28 cellular contexts compared by ENCODE assay signal in the genomic region with DNA sequence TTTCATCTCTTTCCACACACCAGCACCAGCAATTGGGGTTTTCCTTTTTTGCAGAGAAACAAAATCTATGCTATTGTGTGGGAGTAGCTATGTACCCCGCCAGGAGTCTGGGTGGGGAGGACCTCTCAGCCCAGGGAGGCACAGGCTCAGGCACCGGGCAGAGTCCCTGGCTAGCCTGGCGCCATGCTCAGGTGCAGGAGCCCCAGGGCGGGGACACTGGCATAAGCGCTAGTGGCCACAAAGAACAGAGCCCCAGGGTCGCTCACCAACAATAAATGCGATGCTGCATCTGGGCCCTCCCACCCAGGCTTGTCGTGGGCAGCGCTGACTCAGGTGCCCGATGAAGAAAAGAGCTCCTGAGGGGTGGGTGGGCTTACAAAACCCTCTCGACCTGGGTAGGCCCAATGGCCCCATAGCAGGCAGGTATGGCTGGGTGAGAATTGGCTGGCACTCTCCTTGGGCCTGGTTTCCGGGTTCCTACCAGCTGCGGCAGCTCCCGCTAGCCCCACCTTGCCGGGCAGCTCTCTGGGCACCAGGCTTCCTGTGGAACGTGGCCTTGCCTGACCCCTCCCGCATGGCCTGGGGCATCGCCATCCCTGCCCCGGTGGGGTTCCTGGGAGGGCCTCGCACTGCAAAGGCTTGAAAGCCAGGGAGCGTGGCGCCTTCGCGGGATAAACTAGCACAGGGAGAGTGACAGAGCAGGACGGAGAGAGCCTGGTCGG. TPM values are rescaled to one million over a fixed set of nuclear protein-coding genes. Genes with fewer than 3 reads are reported as not detected.
A peak's percentile ranks its signal among the peaks of the same experiment; 100 is the strongest.
DNase-seq lines count a peak whose midpoint lies in the region; ATAC-seq and TF ChIP-seq lines count a peak whose summit lies in the region.
"Had no signal": no experiment of that assay in that cellular context is flagged by ENCODE, and none has a peak within 500 bp of the region (broad histone marks: within the 10 kb centered on the region; RNA-seq: fewer than 3 reads in every experiment).

No MANE protein-coding gene starts in this region.

- no peaks in the 10 kb centered on the region for H3K36me3 Mint-ChIP-seq in nephron (ENCODE audit: low read depth)

- no peak overlapping the region for H3K4me3 Mint-ChIP-seq in nephron
- H3K4me3 Mint-ChIP-seq: CD4-positive, alpha-beta T cell had no signal

- peak overlapping the region; percentile 68 to 97 (median 86) for H3K27ac Mint-ChIP-seq in nephron
- H3K27ac Mint-ChIP-seq: CD4-positive, alpha-beta T cell had no signal

- no peaks in the 10 kb centered on the region for H3K9me3 Mint-ChIP-seq in nephron
- H3K9me3 Mint-ChIP-seq: CD4-positive, alpha-beta T cell had no signal

- H3K36me3 ChIP-seq in H7 (replicated peaks; ENCODE audit: control insufficient read depth, insufficient read depth, low read length) (no peaks in the 10 kb centered on the region), urinary bladder (ENCODE audit: insufficient read depth) (no peaks in the 10 kb centered on the region)
- H3K36me3 ChIP-seq: BLaER1, Peyer's patch, SJSA1 had no signal

- no peaks in the 10 kb centered on the region for H3K4me1 ChIP-seq in urinary bladder (ENCODE audit: insufficient read depth)

- no peak overlapping the region for H3K4me3 ChIP-seq in H7 (ENCODE audit: insufficient read depth, low read depth, low read length)
- no peak overlapping the region for H3K4me3 ChIP-seq in urinary bladder (ENCODE audit: low read depth, low read length)
- H3K4me3 ChIP-seq: BLaER1, GM12878, GM23248, Peyer's patch, SJSA1 had no signal

- WGBS in urinary bladder = 91% methylated on average over 26 of the region's 26 CpGs

- peak overlapping the region; percentile 52 for H3K27ac ChIP-seq in urinary bladder (ENCODE audit: low read depth)
- H3K27ac ChIP-seq: 22Rv1, BLaER1, GM23248, SJSA1 had no signal

- H3K4me1 Mint-ChIP-seq in nephron = peaks cover 68% of the 10 kb centered on the region

- peaks cover 4% of the 10 kb centered on the region for H3K27me3 Mint-ChIP-seq in nephron (ENCODE audit: low read depth)
- H3K27me3 Mint-ChIP-seq: CD4-positive, alpha-beta T cell had no signal

- peaks cover 1% of the 10 kb centered on the region for H3K27me3 ChIP-seq in H7 (ENCODE audit: control insufficient read depth, insufficient read depth, low read length)
- H3K27me3 ChIP-seq: BLaER1, Peyer's patch, SJSA1 had no signal

- ATAC-seq in HG02840 (IDR thresholded peaks at IDR 0.05; ENCODE audit: low FRiP score, unreplicated experiment) = no peak
- ATAC-seq in sciatic nerve = no peak
- ATAC-seq: GM12878 had no signal

- TF ChIP-seq CTCF in nephron (IDR thresholded peaks at IDR 0.05; ENCODE audit: unreplicated experiment in 3 of 3) = no peak

- peak; percentile 51 for DNase-seq in activated CD8-positive, alpha-beta memory T cell treated with anti-CD3 and anti-CD28 coated beads, Interleukin-2, amount 50 U/mL, for 48 hours
- DNase-seq in activated CD8-positive, alpha-beta memory T cell treated with anti-CD3 and anti-CD28 coated beads for 24 hours = no peak
- DNase-seq in H7 = peak; percentile 59
- DNase-seq in RPMI8226 = no peak
- no peak for DNase-seq in sciatic nerve (ENCODE audit: low spot score)
- DNase-seq: ACHN; CD4-positive, alpha-beta T cell; COR-L47; DMS 273 treated with DMSO at 0.1 percent for 48 hours; DMS79 treated with DMSO at 0.1 percent for 48 hours; GM23248; HCEC 1CT; KG1; NCI-H1092 treated with DMSO at 0.1 percent for 48 hours; NCI-H1436 treated with DMSO at 0.1 percent for 48 hours; NCI-H1930; NCI-H226; NCI-H510A treated with DMSO at 0.1 percent for 48 hours; NCI-H774; Peyer's patch had no signal

- intact Hi-C loops in sciatic nerve (cut with DNase I) = no loop called here

RNA-seq across cellular contexts. Expression of gene COL6A3, which starts 31.8 kb away (rescaled TPM):
- 5.1 and 7.0 TPM in 2 replicates for total RNA-seq in H7 (2014; rRNA removed; shearing (Covaris generic))
- 1,173 TPM for total RNA-seq in urinary bladder
- polyA plus RNA-seq in urinary bladder = 412 TPM
- total RNA-seq in sciatic nerve = 198 TPM
- total RNA-seq: OCI-LY7 had no signal

RNA-seq across cellular contexts. Expression of gene MLPH, which starts 41.3 kb away (rescaled TPM):
- 1.1 and 6.1 TPM in 2 replicates for total RNA-seq in H7 (2014; rRNA removed; shearing (Covaris generic))
- total RNA-seq in urinary bladder = 11.7 TPM
- 14.2 TPM for polyA plus RNA-seq in urinary bladder
- 25.5 TPM for total RNA-seq in sciatic nerve
- total RNA-seq: OCI-LY7 had no signal

Comparison
In these comparisons a context has a peak if more than half of its experiments do, and no peak if none do; other contexts are left out.
1. DNase-seq: peak in activated CD8-positive, alpha-beta memory T cell treated with anti-CD3 and anti-CD28 coated beads, Interleukin-2, amount 50 U/mL, for 48 hours (single experiment) and H7 (single experiment); none in activated CD8-positive, alpha-beta memory T cell treated with anti-CD3 and anti-CD28 coated beads for 24 hours (single experiment), RPMI8226 (single experiment) and sciatic nerve (single experiment).
2. RNA of gene COL6A3, which starts 31.8 kb away (total RNA-seq): 1,173 TPM in urinary bladder (single experiment) and 198 TPM in sciatic nerve (single experiment); 5.1 to 7.0 TPM in H7; every median in the first group is over 10 times any median in the second.